Comparison of ENCODE assay signal across 26 cellular contexts in the genomic region with DNA sequence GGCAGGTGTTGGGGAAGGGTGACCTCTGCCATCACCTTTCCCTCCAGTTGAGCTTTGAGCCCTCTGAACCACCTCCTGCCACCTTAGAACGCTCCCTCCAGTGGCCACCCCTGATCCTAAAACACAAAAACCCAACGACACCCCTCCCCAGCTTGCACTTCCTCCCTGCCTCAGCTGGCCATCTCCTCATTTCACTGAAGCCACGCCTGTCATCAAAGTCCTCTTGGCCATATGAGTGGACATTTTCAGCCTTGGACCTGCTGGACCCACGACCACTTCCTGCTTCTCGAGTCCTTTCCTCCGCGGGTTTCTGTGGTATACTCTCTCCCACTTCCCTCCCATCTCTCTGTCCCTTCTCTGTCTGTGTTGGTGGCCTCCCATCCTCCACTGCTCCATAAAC.
"Had no signal": no experiment of that assay in that cellular context is flagged by ENCODE, and none has a peak within 500 bp of the region (broad histone marks: within the 10 kb centered on the region; RNA-seq: fewer than 3 reads in every experiment).

No MANE protein-coding gene starts in this region.

- H3K27me3 ChIP-seq: stomach had no signal

- H3K27ac ChIP-seq: coronary artery, epithelial cell of prostate, gastroesophageal sphincter, parathyroid adenoma, skin epidermis, stomach had no signal

- H3K4me1 Mint-ChIP-seq: memory B cell; nephron progenitor cell; stimulated activated memory B cell treated with anti-CD40 and anti-IgM and Interleukin-4, amounts not matched to agents 10 μg/mL and 1 μg/mL and 100 μg/mL, for 72 hours had no signal

- H3K79me2 ChIP-seq: parathyroid adenoma had no signal

- ATAC-seq: activated T-cell treated with anti-CD3 and anti-CD28 coated beads, Interleukin-2, amount 50 U/mL, for 4 hours; gastroesophageal sphincter; mucosa of descending colon; right cardiac atrium; stimulated activated memory B cell treated with anti-CD40 and anti-IgM and Interleukin-4, amounts not matched to agents 10 μg/mL and 1 μg/mL and 100 μg/mL, for 72 hours; WTC11 had no signal

- H3K36me3 Mint-ChIP-seq: activated naive CD8-positive, alpha-beta T cell treated with anti-CD3 and anti-CD28 coated beads, Interleukin-2, amount 10 ng/mL, durations not matched to agents 7 days and 5 days; memory B cell; stimulated activated memory B cell treated with anti-CD40 and anti-IgM and Interleukin-4, amounts not matched to agents 10 μg/mL and 1 μg/mL and 100 μg/mL, for 72 hours; T-cell; type B pancreatic cell; WTC11 had no signal

- H3K9ac ChIP-seq: parathyroid adenoma had no signal

- H3K4me3 Mint-ChIP-seq: activated naive CD8-positive, alpha-beta T cell treated with anti-CD3 and anti-CD28 coated beads, Interleukin-2, amount 10 ng/mL, durations not matched to agents 7 days and 5 days; activated T-cell treated with anti-CD3 and anti-CD28 coated beads, Interleukin-2, amount 50 U/mL, for 4 hours; memory B cell; nephron progenitor cell; stimulated activated memory B cell treated with anti-CD40 and anti-IgM and Interleukin-4, amounts not matched to agents 10 μg/mL and 1 μg/mL and 100 μg/mL, for 72 hours; T-cell; type B pancreatic cell; WTC11 had no signal

- H3K9me3 Mint-ChIP-seq: activated T-cell treated with anti-CD3 and anti-CD28 coated beads, Interleukin-2, amount 50 U/mL, for 4 hours; activated T-helper 2 cell treated with anti-CD3 and anti-CD28 coated beads, Interferon-gamma antibody, Interleukin-2, Interleukin-4, amounts not matched to agents 10 μg/mL and 5 μg/mL and 100 μg/mL, durations not matched to agents 14 hours and 24 hours and 36 hours; memory B cell; nephron progenitor cell; T-cell; type B pancreatic cell had no signal

- H3K9me3 ChIP-seq: gastroesophageal sphincter, mucosa of descending colon, stomach had no signal

- H3K27ac Mint-ChIP-seq: activated naive CD8-positive, alpha-beta T cell treated with anti-CD3 and anti-CD28 coated beads, Interleukin-2, amount 10 ng/mL, durations not matched to agents 7 days and 5 days; activated T-helper 2 cell treated with anti-CD3 and anti-CD28 coated beads, Interferon-gamma antibody, Interleukin-2, Interleukin-4, amounts not matched to agents 10 μg/mL and 5 μg/mL and 100 μg/mL, durations not matched to agents 14 hours and 24 hours and 36 hours; memory B cell; nephron progenitor cell; stimulated activated memory B cell treated with anti-CD40 and anti-IgM and Interleukin-4, amounts not matched to agents 10 μg/mL and 1 μg/mL and 100 μg/mL, for 72 hours; type B pancreatic cell; WTC11 had no signal

- H3K4me1 ChIP-seq: parathyroid adenoma had no signal

- H2AFZ ChIP-seq: parathyroid adenoma had no signal

- FAIRE-seq: bronchial epithelial cell, islet of Langerhans had no signal

- H3K4me3 ChIP-seq: coronary artery, gastroesophageal sphincter, mucosa of descending colon, skin epidermis, stomach had no signal

- DNase-seq: activated CD8-positive, alpha-beta memory T cell treated with anti-CD3 and anti-CD28 coated beads, Interleukin-2, amount 50 U/mL, for 48 hours; activated naive CD4-positive, alpha-beta T cell; activated naive CD8-positive, alpha-beta T cell treated with anti-CD3 and anti-CD28 coated beads, Interleukin-2, amount 10 ng/mL, durations not matched to agents 7 days and 5 days; activated T-cell treated with anti-CD3 and anti-CD28 coated beads, Interleukin-2, amount 50 U/mL, for 4 hours; amniotic stem cell; cerebellar nuclear complex; head of caudate nucleus; mucosa of descending colon; nephron progenitor cell; nucleus accumbens; right cardiac atrium; stimulated activated CD4-positive, alpha-beta T cell treated with anti-CD3 and anti-CD28 coated beads, Interleukin-2, amount 100 ng/mL, for 24 hours; stomach; T-cell had no signal
